ENCODE assay signal across 13 cellular contexts in genomic region chr14:22052795-22053194, GRCh38.
DNase-seq lines count a peak whose midpoint lies in the region; ATAC-seq lines count a peak whose summit lies in the region.
"Had no signal": no experiment of that assay in that cellular context is flagged by ENCODE, and none has a peak within 500 bp of the region (broad histone marks: within the 10 kb centered on the region; RNA-seq: fewer than 3 reads in every experiment).

No MANE protein-coding gene starts in this region.

- no peaks in the 10 kb centered on the region for H3K9me3 Mint-ChIP-seq in activated T-cell treated with anti-CD3 and anti-CD28 coated beads, Interleukin-2, amount 50 U/mL, for 72 hours
- H3K9me3 Mint-ChIP-seq: type B pancreatic cell had no signal

- peak; percentile 84 to 92 for ATAC-seq in activated T-cell treated with anti-CD3 and anti-CD28 coated beads, Interleukin-2, amount 50 U/mL, for 72 hours (replicated peaks in 1 of 2)

- peak overlapping the region; percentile 94 for H3K27ac Mint-ChIP-seq in activated T-cell treated with anti-CD3 and anti-CD28 coated beads, Interleukin-2, amount 50 U/mL, for 72 hours
- H3K27ac Mint-ChIP-seq: naive B cell, type B pancreatic cell had no signal

- no peaks in the 10 kb centered on the region for H3K27me3 Mint-ChIP-seq in activated T-cell treated with anti-CD3 and anti-CD28 coated beads, Interleukin-2, amount 50 U/mL, for 72 hours (ENCODE audit: low read depth)

- peak overlapping the region; percentile 72 to 80 for H3K4me3 Mint-ChIP-seq in activated T-cell treated with anti-CD3 and anti-CD28 coated beads, Interleukin-2, amount 50 U/mL, for 72 hours
- H3K4me3 Mint-ChIP-seq: naive B cell, type B pancreatic cell had no signal

- peaks cover 0 to 1% of the 10 kb centered on the region in 2 donors for H3K36me3 Mint-ChIP-seq in activated T-cell treated with anti-CD3 and anti-CD28 coated beads, Interleukin-2, amount 50 U/mL, for 72 hours (ENCODE audit: insufficient read depth in 2 of 2)
- H3K36me3 Mint-ChIP-seq: naive B cell, type B pancreatic cell had no signal

- DNase-seq in stimulated activated naive CD4-positive, alpha-beta T cell (lab: John Stamatoyannopoulos, UW), result peak in 4 of 6 experiments; percentile 2 to 41 (median 6)
- no peak for DNase-seq in stimulated activated naive CD4-positive, alpha-beta T cell treated with Interleukin-2 at 50 U/mL for 16 hours (lab: John Stamatoyannopoulos, UW)
- peak in 1 of 2 donors; percentile 19 for DNase-seq in activated T-cell treated with anti-CD3 and anti-CD28 coated beads, Interleukin-2, amount 50 U/mL, for 72 hours
- DNase-seq in kidney glomerular epithelial cell (lab: John Stamatoyannopoulos, UW) (peak; percentile 23), DMS153 treated with DMSO at 0.1 percent for 48 hours (lab: John Stamatoyannopoulos, UW; ENCODE audit: unreplicated experiment) (no peak), HCEC 1CT (no peak), KG1 (lab: John Stamatoyannopoulos, UW) (no peak), UCSD-AML1 (lab: John Stamatoyannopoulos, UW; ENCODE audit: unreplicated experiment) (no peak)
- DNase-seq: naive B cell, NCI-H1930, NCI-H510A, SK-N-SH had no signal

- H3K4me1 Mint-ChIP-seq in activated T-cell treated with anti-CD3 and anti-CD28 coated beads, Interleukin-2, amount 50 U/mL, for 72 hours (ENCODE audit: low read depth), result peaks cover 33% of the 10 kb centered on the region
- H3K4me1 Mint-ChIP-seq: naive B cell had no signal

Comparison
In these comparisons a context has a peak if more than half of its experiments do, and no peak if none do; other contexts are left out.
1. DNase-seq: peak in stimulated activated naive CD4-positive, alpha-beta T cell (4 of 6) and kidney glomerular epithelial cell (single experiment); none in stimulated activated naive CD4-positive, alpha-beta T cell treated with Interleukin-2 at 50 U/mL for 16 hours (single experiment), DMS153 treated with DMSO at 0.1 percent for 48 hours (single experiment), HCEC 1CT (single experiment), KG1 (single experiment) and UCSD-AML1 (single experiment).